Comparison of ENCODE assay signal across 25 cellular contexts in genomic region chr5:3302228-3302627, GRCh38.
"Had no signal": no experiment of that assay in that cellular context is flagged by ENCODE, and none has a peak within 500 bp of the region (broad histone marks: within the 10 kb centered on the region; RNA-seq: fewer than 3 reads in every experiment).

No MANE protein-coding gene starts in this region.

- H3K27me3 Mint-ChIP-seq: activated B cell treated with CpG ODN at 0.5 μM for 24 hours had no signal

- DNase-seq: activated B cell treated with CpG ODN at 0.5 μM for 24 hours; activated CD4-positive, alpha-beta T cell treated with anti-CD3 and anti-CD28 coated beads for 36 hours; activated CD4-positive, alpha-beta T cell treated with anti-CD3 and anti-CD28 coated beads, Interleukin-2, amount 50 U/mL, for 4 hours; activated CD8-positive, alpha-beta memory T cell treated with anti-CD3 and anti-CD28 coated beads for 24 hours; activated naive CD4-positive, alpha-beta T cell treated with anti-CD3 and anti-CD28 coated beads for 36 hours; activated naive CD8-positive, alpha-beta T cell treated with anti-CD3 and anti-CD28 coated beads, Interleukin-2, amount 10 ng/mL, durations not matched to agents 7 days and 5 days; activated T-cell treated with anti-CD3 and anti-CD28 coated beads, Interleukin-2, amount 50 U/mL, for 48 hours; amniotic stem cell; effector CD4-positive, alpha-beta T cell; erythroblast; foreskin melanocyte; glutamatergic neuron; hippocampal formation; mucosa of descending colon; occipital lobe; right lobe of liver; stimulated activated CD4-positive, alpha-beta T cell treated with anti-CD3 and anti-CD28 coated beads, Interleukin-1b, Interleukin-23, amount 100 ng/mL, for 48 hours; substantia nigra; T-helper 9 cell; thyroid gland had no signal

- H3K4me3 ChIP-seq: cardiac muscle cell, mucosa of descending colon, right lobe of liver, skin epidermis, thyroid gland had no signal

- H3K9me3 ChIP-seq: right lobe of liver, thyroid gland had no signal

- H3K9me3 Mint-ChIP-seq: activated naive CD4-positive, alpha-beta T cell treated with anti-CD3 and anti-CD28 coated beads for 36 hours had no signal

- H3K4me3 Mint-ChIP-seq: activated B cell treated with CpG ODN at 0.5 μM for 24 hours; activated CD4-positive, alpha-beta T cell treated with anti-CD3 and anti-CD28 coated beads for 36 hours; activated naive CD4-positive, alpha-beta T cell treated with anti-CD3 and anti-CD28 coated beads for 36 hours; activated naive CD8-positive, alpha-beta T cell treated with anti-CD3 and anti-CD28 coated beads, Interleukin-2, amount 10 ng/mL, durations not matched to agents 7 days and 5 days; dendritic cell treated with granulocyte-macrophage colony-stimulating factor and Interleukin-4, amounts not matched to agents 40 ng/mL and 50 ng/mL, for 4 days; memory B cell; stimulated activated naive CD8-positive, alpha-beta T cell treated with anti-CD3 and anti-CD28 coated beads, Interleukin-15, Interleukin-2, amounts not matched to agents 100 ng/mL and 50 ng/mL, for 24 hours had no signal

- H3K27ac Mint-ChIP-seq: activated B cell treated with CpG ODN at 0.5 μM for 24 hours; activated CD4-positive, alpha-beta T cell treated with anti-CD3 and anti-CD28 coated beads for 36 hours; activated naive CD4-positive, alpha-beta T cell treated with anti-CD3 and anti-CD28 coated beads for 36 hours; activated naive CD8-positive, alpha-beta T cell treated with anti-CD3 and anti-CD28 coated beads, Interleukin-2, amount 10 ng/mL, durations not matched to agents 7 days and 5 days; dendritic cell treated with granulocyte-macrophage colony-stimulating factor and Interleukin-4, amounts not matched to agents 40 ng/mL and 50 ng/mL, for 4 days; memory B cell; stimulated activated naive CD8-positive, alpha-beta T cell treated with anti-CD3 and anti-CD28 coated beads, Interleukin-15, Interleukin-2, amounts not matched to agents 100 ng/mL and 50 ng/mL, for 24 hours had no signal

- H3K4me1 ChIP-seq: right lobe of liver, thyroid gland had no signal

- H3K27me3 ChIP-seq: cardiac muscle cell, right lobe of liver, thyroid gland had no signal

- H3K36me3 ChIP-seq: cardiac muscle cell, right lobe of liver, thyroid gland had no signal

- H3K27ac ChIP-seq: cardiac muscle cell, right lobe of liver, thyroid gland had no signal

- ATAC-seq: activated CD4-positive, alpha-beta T cell treated with anti-CD3 and anti-CD28 coated beads for 36 hours; mucosa of descending colon; right lobe of liver had no signal

- H3K4me1 Mint-ChIP-seq: activated B cell treated with CpG ODN at 0.5 μM for 24 hours; activated CD4-positive, alpha-beta T cell treated with anti-CD3 and anti-CD28 coated beads for 36 hours; activated naive CD8-positive, alpha-beta T cell treated with anti-CD3 and anti-CD28 coated beads, Interleukin-2, amount 10 ng/mL, durations not matched to agents 7 days and 5 days; memory B cell had no signal

- H3K36me3 Mint-ChIP-seq: activated naive CD8-positive, alpha-beta T cell treated with anti-CD3 and anti-CD28 coated beads, Interleukin-2, amount 10 ng/mL, durations not matched to agents 7 days and 5 days; memory B cell had no signal
